Comparison of ENCODE assay signal across 27 cellular contexts in the genomic region with DNA sequence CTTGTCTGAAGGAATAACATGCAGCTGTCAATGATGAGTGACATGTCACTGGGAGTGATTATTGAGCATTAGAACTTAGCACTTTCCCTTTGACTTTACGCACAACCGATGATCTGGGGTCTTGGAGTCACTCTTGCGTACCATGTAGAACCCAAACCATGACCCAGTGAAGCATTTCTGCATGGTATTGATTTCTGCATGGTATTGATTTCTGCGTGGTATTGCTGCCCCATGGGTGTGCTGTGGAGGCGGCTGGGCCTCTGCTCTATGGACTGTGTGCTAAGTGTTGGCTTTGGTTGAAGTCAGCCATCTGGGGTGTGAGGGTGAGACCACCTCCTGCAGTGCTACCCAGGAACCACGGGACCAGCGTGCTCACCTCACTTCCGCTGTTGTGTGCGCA.
"Had no signal": no experiment of that assay in that cellular context is flagged by ENCODE, and none has a peak within 500 bp of the region (broad histone marks: within the 10 kb centered on the region; RNA-seq: fewer than 3 reads in every experiment).

No MANE protein-coding gene starts in this region.

- DNase-seq: activated B cell treated with CpG ODN at 0.5 μM for 24 hours; activated CD4-positive, alpha-beta memory T cell treated with anti-CD3 and anti-CD28 coated beads, Interleukin-2, amount 10 ng/mL, durations not matched to agents 7 days and 5 days; activated CD4-positive, alpha-beta T cell treated with anti-CD3 and anti-CD28 coated beads for 48 hours; activated CD8-positive, alpha-beta memory T cell treated with anti-CD3 and anti-CD28 coated beads, Interleukin-2, amount 50 U/mL, for 4 hours; activated effector memory CD4-positive, alpha-beta T cell treated with anti-CD3 and anti-CD28 coated beads, Interleukin-2, amount 50 U/mL, for 16 hours; activated naive CD4-positive, alpha-beta T cell treated with anti-CD3 and anti-CD28 coated beads for 36 hours; activated naive CD8-positive, alpha-beta T cell treated with anti-CD3 and anti-CD28 coated beads for 36 hours; activated naive CD8-positive, alpha-beta T cell treated with anti-CD3 and anti-CD28 coated beads, Interleukin-2, amount 50 U/mL, for 24 hours; activated T-cell treated with anti-CD3 and anti-CD28 coated beads, Interleukin-2, amount 50 U/mL, for 1 hour; activated T-cell treated with anti-CD3 and anti-CD28 coated beads, Interleukin-2, amount 50 U/mL, for 48 hours; adrenal gland; amygdala; aorta; body of pancreas; central memory CD4-positive, alpha-beta T cell; cerebellar nuclear complex; colonic mucosa; effector CD8-positive, alpha-beta T cell; esophagus squamous epithelium; foreskin melanocyte; head of caudate nucleus; T-helper 1 cell; T-helper 17 cell; T1000; WERI-Rb-1 had no signal

- ATAC-seq: activated CD4-positive, CD25-positive, alpha-beta regulatory T cell treated with anti-CD3 and anti-CD28 coated beads, Interleukin-2, amount 50 U/mL, for 24 hours; activated naive CD8-positive, alpha-beta T cell treated with anti-CD3 and anti-CD28 coated beads, Interleukin-2, amount 50 U/mL, for 24 hours; body of pancreas; gastroesophageal sphincter; T-helper 17 cell had no signal
